21 cellular contexts compared by ENCODE assay signal in the genomic region with DNA sequence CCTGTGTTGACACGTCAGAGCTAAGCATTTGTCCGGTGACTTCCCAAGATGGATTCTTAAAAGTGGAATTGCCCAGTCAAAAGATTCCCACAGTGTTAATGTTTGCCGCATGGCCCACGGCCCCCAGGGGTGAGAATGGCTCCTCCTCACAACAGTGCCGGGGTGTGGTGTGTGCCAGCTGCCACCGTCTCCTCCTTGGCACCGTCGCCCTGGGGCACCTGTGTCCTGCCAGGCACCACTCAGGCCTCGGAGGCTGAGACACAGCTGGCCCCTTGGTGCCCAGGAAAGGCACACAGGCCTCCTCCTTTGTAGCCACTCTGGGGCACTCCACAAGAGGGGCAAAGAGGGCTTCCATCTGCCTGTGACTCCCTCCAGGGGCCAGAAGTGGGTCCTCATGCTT. TPM values are rescaled to one million over a fixed set of nuclear protein-coding genes. Genes with fewer than 3 reads are reported as not detected.
"Had no signal": no experiment of that assay in that cellular context is flagged by ENCODE, and none has a peak within 500 bp of the region (broad histone marks: within the 10 kb centered on the region; RNA-seq: fewer than 3 reads in every experiment).

No MANE protein-coding gene starts in this region.

- H3K27ac ChIP-seq: HL-60, SJCRH30 had no signal

- ATAC-seq: Panc1, SK-N-SH treated with all-trans-retinoic acid at 6 μM for 48 hours had no signal

- H3K27me3 ChIP-seq: SJCRH30 had no signal

- H3K4me3 ChIP-seq: SJCRH30 had no signal

- H3K36me3 ChIP-seq: SJCRH30 had no signal

- DNase-seq: KBM-7, MV-4-11, NCI-H1048, NCI-H1105, NCI-H1436 treated with DMSO at 0.1 percent for 48 hours, NCI-H1694, NCI-H187 treated with DMSO at 0.1 percent for 48 hours, NCI-H226, NCI-H446, NCI-H510A, NCI-H526 treated with DMSO at 0.1 percent for 48 hours, NCI-H774, SHP77 treated with DMSO at 0.1 percent for 48 hours, T-helper 1 cell had no signal

- H3K9me3 ChIP-seq: SJCRH30 had no signal

RNA-seq across cellular contexts. Expression of a gene that starts 4.3 kb away (rescaled TPM):
- total RNA-seq: LHCN-M2, MCF 10A had no signal

RNA-seq across cellular contexts. Expression of a gene that starts 7.0 kb away (rescaled TPM):
- total RNA-seq: LHCN-M2, MCF 10A, Right ventricle myocardium inferior had no signal

RNA-seq across cellular contexts. Expression of a gene that starts 43.2 kb away (rescaled TPM):
- total RNA-seq: LHCN-M2, MCF 10A, Right ventricle myocardium inferior, SJCRH30 had no signal
